In the genomic region with DNA sequence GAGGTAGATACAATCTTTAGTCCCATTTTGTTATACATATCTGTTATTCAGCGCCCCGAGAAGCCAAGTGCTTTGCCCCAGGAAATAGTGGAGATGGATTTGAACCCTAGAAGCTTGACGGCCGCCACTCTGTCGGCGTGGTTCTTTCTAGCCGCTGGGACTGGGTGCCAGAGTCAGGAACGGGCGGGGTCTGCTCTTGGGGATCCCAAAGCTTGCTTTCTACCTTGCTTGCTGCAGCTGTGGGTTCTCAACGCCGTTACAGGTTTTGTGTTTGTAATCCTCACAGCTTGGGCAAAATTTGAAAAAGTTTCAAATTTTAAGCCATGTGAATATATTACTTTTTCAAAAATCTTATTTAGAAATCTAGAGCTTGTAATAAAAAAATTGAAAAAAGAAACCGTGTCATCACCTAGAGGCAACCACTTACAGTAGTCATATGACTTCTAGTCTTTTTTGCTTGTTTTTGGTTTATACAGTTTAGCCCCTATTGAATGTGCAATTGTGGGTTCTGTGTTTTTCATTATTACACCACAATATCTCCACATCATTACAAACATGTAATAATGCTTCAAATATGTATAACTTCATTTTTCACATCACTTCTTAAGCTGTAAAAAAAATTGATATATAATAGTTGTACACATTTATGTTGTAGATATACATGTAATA, we compare ENCODE assay signal across 1 cellular context.
TF ChIP-seq lines count a peak whose summit lies in the region.

No MANE protein-coding gene starts in this region.

TF ChIP-seq in HEK293, 187 proteins besides CTCF, POLR2A, EP300 and RAD21 (continued from another document):
- TF ChIP-seq, protein P1, sequence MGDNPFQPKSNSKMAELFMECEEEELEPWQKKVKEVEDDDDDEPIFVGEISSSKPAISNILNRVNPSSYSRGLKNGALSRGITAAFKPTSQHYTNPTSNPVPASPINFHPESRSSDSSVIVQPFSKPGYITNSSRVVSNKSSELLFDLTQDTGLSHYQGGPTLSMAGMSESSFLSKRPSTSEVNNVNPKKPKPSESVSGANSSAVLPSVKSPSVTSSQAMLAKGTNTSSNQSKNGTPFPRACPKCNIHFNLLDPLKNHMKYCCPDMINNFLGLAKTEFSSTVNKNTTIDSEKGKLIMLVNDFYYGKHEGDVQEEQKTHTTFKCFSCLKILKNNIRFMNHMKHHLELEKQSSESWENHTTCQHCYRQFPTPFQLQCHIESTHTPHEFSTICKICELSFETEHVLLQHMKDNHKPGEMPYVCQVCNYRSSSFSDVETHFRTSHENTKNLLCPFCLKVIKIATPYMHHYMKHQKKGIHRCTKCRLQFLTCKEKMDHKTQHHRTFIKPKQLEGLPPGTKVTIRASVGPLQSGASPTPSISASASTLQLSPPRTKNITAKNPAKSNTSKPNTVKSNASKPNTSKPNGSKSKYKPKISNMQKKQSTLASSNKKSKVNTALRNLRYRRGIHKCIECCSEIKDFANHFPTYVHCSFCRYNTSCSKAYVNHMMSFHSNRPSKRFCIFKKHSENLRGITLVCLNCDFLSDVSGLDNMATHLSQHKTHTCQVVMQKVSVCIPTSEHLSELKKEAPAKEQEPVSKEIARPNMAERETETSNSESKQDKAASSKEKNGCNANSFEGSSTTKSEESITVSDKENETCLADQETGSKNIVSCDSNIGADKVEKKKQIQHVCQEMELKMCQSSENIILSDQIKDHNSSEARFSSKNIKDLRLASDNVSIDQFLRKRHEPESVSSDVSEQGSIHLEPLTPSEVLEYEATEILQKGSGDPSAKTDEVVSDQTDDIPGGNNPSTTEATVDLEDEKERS (tag by site-specific recombination; IDR thresholded peaks at IDR 0.05) = no peak
- TF ChIP-seq ZNF792 (tag by site-specific recombination; IDR thresholded peaks at IDR 0.05) = no peak
- 0 out of 2 replicates have a peak, but pooled peaks have one; percentile 3 for TF ChIP-seq KLF10 (tag by site-specific recombination; IDR thresholded peaks at IDR 0.05)
- TF ChIP-seq ZSCAN23 (tag by site-specific recombination; IDR thresholded peaks at IDR 0.05) = no peak
- TF ChIP-seq ZBTB20 (tag by site-specific recombination; IDR thresholded peaks at IDR 0.05) = peak; percentile 83; the same call in 1 of the 2 replicates
- no peak for TF ChIP-seq ZNF626 (tag by site-specific recombination; IDR thresholded peaks at IDR 0.05)
- TF ChIP-seq SETDB1 (IDR thresholded peaks at IDR 0.05; ENCODE audit: insufficient read length, low read length) = no peak
- no peak for TF ChIP-seq TCF7L2 (IDR thresholded peaks at IDR 0.05; ENCODE audit: borderline replicate concordance, low read depth, low read length)
- no peak for TF ChIP-seq ZNF433 (tag by site-specific recombination; IDR thresholded peaks at IDR 0.05; ENCODE audit: low read depth)
- TF ChIP-seq, protein P2, sequence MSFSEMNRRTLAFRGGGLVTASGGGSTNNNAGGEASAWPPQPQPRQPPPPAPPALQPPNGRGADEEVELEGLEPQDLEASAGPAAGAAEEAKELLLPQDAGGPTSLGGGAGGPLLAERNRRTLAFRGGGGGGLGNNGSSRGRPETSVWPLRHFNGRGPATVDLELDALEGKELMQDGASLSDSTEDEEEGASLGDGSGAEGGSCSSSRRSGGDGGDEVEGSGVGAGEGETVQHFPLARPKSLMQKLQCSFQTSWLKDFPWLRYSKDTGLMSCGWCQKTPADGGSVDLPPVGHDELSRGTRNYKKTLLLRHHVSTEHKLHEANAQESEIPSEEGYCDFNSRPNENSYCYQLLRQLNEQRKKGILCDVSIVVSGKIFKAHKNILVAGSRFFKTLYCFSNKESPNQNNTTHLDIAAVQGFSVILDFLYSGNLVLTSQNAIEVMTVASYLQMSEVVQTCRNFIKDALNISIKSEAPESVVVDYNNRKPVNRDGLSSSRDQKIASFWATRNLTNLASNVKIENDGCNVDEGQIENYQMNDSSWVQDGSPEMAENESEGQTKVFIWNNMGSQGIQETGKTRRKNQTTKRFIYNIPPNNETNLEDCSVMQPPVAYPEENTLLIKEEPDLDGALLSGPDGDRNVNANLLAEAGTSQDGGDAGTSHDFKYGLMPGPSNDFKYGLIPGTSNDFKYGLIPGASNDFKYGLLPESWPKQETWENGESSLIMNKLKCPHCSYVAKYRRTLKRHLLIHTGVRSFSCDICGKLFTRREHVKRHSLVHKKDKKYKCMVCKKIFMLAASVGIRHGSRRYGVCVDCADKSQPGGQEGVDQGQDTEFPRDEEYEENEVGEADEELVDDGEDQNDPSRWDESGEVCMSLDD (tag by site-specific recombination; IDR thresholded peaks at IDR 0.05) = no peak
- no peak for TF ChIP-seq ZNF555 (tag by site-specific recombination; conservative IDR thresholded peaks at IDR 0.05)
- no peak for TF ChIP-seq GFI1B (tag by site-specific recombination; IDR thresholded peaks at IDR 0.05)
- TF ChIP-seq, protein P3, sequence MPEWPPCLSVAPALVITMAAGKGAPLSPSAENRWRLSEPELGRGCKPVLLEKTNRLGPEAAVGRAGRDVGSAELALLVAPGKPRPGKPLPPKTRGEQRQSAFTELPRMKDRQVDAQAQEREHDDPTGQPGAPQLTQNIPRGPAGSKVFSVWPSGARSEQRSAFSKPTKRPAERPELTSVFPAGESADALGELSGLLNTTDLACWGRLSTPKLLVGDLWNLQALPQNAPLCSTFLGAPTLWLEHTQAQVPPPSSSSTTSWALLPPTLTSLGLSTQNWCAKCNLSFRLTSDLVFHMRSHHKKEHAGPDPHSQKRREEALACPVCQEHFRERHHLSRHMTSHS (tag by site-specific recombination; IDR thresholded peaks at IDR 0.05) = no peak
- peak; percentile 11; the same call in 1 of the 2 replicates for TF ChIP-seq ZBTB8A (tag by site-specific recombination; IDR thresholded peaks at IDR 0.05)
- TF ChIP-seq ZNF768 (tag by site-specific recombination; IDR thresholded peaks at IDR 0.05) = no peak
- no peak for TF ChIP-seq ZNF140 (tag by site-specific recombination; IDR thresholded peaks at IDR 0.05)
- TF ChIP-seq ZNF37A (tag by site-specific recombination; IDR thresholded peaks at IDR 0.05) = no peak
- TF ChIP-seq ZNF624 (tag by site-specific recombination; IDR thresholded peaks at IDR 0.05) = no peak
- no peak for TF ChIP-seq SALL2 (tag by site-specific recombination; IDR thresholded peaks at IDR 0.05; ENCODE audit: borderline replicate concordance)
